ENCODE assay signal across 32 cellular contexts in the genomic region with DNA sequence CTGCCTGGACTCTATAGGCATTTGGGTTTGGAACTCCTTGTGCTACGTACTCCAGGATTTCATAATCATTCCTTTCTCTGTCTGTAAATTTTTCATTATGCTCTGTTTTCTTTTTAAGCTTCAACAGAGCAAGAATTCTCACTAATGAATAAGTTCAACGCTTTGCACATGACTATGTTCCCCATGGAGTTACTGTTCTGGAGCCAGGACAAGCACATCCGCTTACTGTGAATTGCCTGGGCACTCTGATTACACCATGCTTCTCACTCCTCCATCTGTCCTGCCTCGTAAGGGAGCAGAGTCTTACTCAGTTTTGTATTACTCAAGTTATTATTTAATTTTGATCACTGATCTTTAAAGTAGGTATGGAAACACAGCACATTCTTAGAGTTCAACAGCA.
"Had no signal": no experiment of that assay in that cellular context is flagged by ENCODE, and none has a peak within 500 bp of the region (broad histone marks: within the 10 kb centered on the region; RNA-seq: fewer than 3 reads in every experiment).

No MANE protein-coding gene starts in this region.

- H3K27me3 Mint-ChIP-seq: central memory CD8-positive, alpha-beta T cell; dendritic cell treated with granulocyte-macrophage colony-stimulating factor and Interleukin-4, amounts not matched to agents 40 ng/mL and 50 ng/mL, for 4 days; stimulated activated memory B cell treated with anti-CD40 and anti-IgM and Interleukin-4, amounts not matched to agents 10 μg/mL and 1 μg/mL and 100 μg/mL, for 72 hours had no signal

- H3K4me3 ChIP-seq: colonic mucosa, esophagus muscularis mucosa, gastroesophageal sphincter, heart right ventricle, lower lobe of right lung, mucosa of descending colon, sigmoid colon, skin epidermis, spleen, thoracic aorta, tibial nerve, upper lobe of left lung had no signal

- H3K4me1 ChIP-seq: colonic mucosa, esophagus muscularis mucosa, foreskin keratinocyte, gastroesophageal sphincter, heart right ventricle, lower lobe of right lung, parathyroid adenoma, sigmoid colon, spleen, upper lobe of left lung had no signal

- ATAC-seq: foreskin keratinocyte; gastroesophageal sphincter; left cardiac atrium; left ventricle myocardium superior; mucosa of descending colon; natural killer cell treated with Interleukin-12 subunit alpha and Interleukin-12 subunit beta and Interleukin-15 and Interleukin-18, amount 100 ng/mL, for 72 hours; stimulated activated memory B cell treated with anti-CD40 and anti-IgM and Interleukin-4, amounts not matched to agents 10 μg/mL and 1 μg/mL and 100 μg/mL, for 72 hours; stimulated activated naive CD8-positive, alpha-beta T cell treated with anti-CD3 and anti-CD28 coated beads, Interleukin-15, Interleukin-2, amounts not matched to agents 100 U/mL and 50 U/mL, for 24 hours had no signal

- H3K27ac Mint-ChIP-seq: dendritic cell treated with granulocyte-macrophage colony-stimulating factor and Interleukin-4, amounts not matched to agents 40 ng/mL and 50 ng/mL, for 4 days; natural killer cell treated with Interleukin-12 subunit alpha and Interleukin-12 subunit beta and Interleukin-15 and Interleukin-18, amount 100 ng/mL, for 72 hours; progenitor cell of endocrine pancreas; stimulated activated memory B cell treated with anti-CD40 and anti-IgM and Interleukin-4, amounts not matched to agents 10 μg/mL and 1 μg/mL and 100 μg/mL, for 72 hours had no signal

- H2AFZ ChIP-seq: parathyroid adenoma had no signal

- H3K9me3 Mint-ChIP-seq: central memory CD8-positive, alpha-beta T cell; dendritic cell treated with granulocyte-macrophage colony-stimulating factor and Interleukin-4, amounts not matched to agents 40 ng/mL and 50 ng/mL, for 4 days; naive B cell; natural killer cell treated with Interleukin-12 subunit alpha and Interleukin-12 subunit beta and Interleukin-15 and Interleukin-18, amount 100 ng/mL, for 72 hours; neural crest cell; stimulated activated memory B cell treated with anti-CD40 and anti-IgM and Interleukin-4, amounts not matched to agents 10 μg/mL and 1 μg/mL and 100 μg/mL, for 72 hours had no signal

- H3K9ac ChIP-seq: parathyroid adenoma had no signal

- H3K9me3 ChIP-seq: colonic mucosa, esophagus muscularis mucosa, gastroesophageal sphincter, heart right ventricle, lower lobe of right lung, mucosa of descending colon, neutrophil, sigmoid colon, spleen, thoracic aorta, tibial nerve, upper lobe of left lung had no signal

- H3K36me3 ChIP-seq: colonic mucosa, esophagus muscularis mucosa, gastroesophageal sphincter, heart right ventricle, lower lobe of right lung, neutrophil, sigmoid colon, spleen, thoracic aorta, tibial nerve, upper lobe of left lung had no signal

- H3K27me3 ChIP-seq: colonic mucosa, esophagus muscularis mucosa, foreskin keratinocyte, gastroesophageal sphincter, heart right ventricle, sigmoid colon, spleen, tibial nerve, upper lobe of left lung had no signal

- FAIRE-seq: endothelial cell of umbilical vein, islet of Langerhans, urothelium cell line had no signal

- H3K4me1 Mint-ChIP-seq: naive B cell; neural crest cell; stimulated activated memory B cell treated with anti-CD40 and anti-IgM and Interleukin-4, amounts not matched to agents 10 μg/mL and 1 μg/mL and 100 μg/mL, for 72 hours had no signal

- H3K4me3 Mint-ChIP-seq: central memory CD8-positive, alpha-beta T cell; dendritic cell treated with granulocyte-macrophage colony-stimulating factor and Interleukin-4, amounts not matched to agents 40 ng/mL and 50 ng/mL, for 4 days; naive B cell; natural killer cell treated with Interleukin-12 subunit alpha and Interleukin-12 subunit beta and Interleukin-15 and Interleukin-18, amount 100 ng/mL, for 72 hours; neural crest cell; stimulated activated memory B cell treated with anti-CD40 and anti-IgM and Interleukin-4, amounts not matched to agents 10 μg/mL and 1 μg/mL and 100 μg/mL, for 72 hours had no signal

- H3K27ac ChIP-seq: colonic mucosa, esophagus muscularis mucosa, foreskin keratinocyte, gastroesophageal sphincter, heart right ventricle, lower lobe of right lung, neutrophil, parathyroid adenoma, sigmoid colon, skin epidermis, spleen, thoracic aorta, tibial nerve, upper lobe of left lung had no signal

- H3K79me2 ChIP-seq: parathyroid adenoma had no signal

- DNase-seq: colonic mucosa; effector CD8-positive, alpha-beta T cell; foreskin keratinocyte; heart right ventricle; hippocampal formation; left cardiac atrium; left ventricle myocardium superior; lower lobe of right lung; mucosa of descending colon; naive B cell; sigmoid colon; spleen; stimulated activated CD4-positive, alpha-beta T cell treated with anti-CD3 and anti-CD28 coated beads, Interleukin-4, amount 100 ng/mL, for 4 hours; stimulated activated naive CD8-positive, alpha-beta T cell treated with anti-CD3 and anti-CD28 coated beads, Interleukin-15, Interleukin-2, amounts not matched to agents 100 U/mL and 50 U/mL, for 24 hours; substantia nigra; upper lobe of left lung had no signal

- H3K36me3 Mint-ChIP-seq: naive B cell; natural killer cell treated with Interleukin-12 subunit alpha and Interleukin-12 subunit beta and Interleukin-15 and Interleukin-18, amount 100 ng/mL, for 72 hours; stimulated activated memory B cell treated with anti-CD40 and anti-IgM and Interleukin-4, amounts not matched to agents 10 μg/mL and 1 μg/mL and 100 μg/mL, for 72 hours had no signal
